10 cellular contexts compared by ENCODE assay signal in the genomic region with DNA sequence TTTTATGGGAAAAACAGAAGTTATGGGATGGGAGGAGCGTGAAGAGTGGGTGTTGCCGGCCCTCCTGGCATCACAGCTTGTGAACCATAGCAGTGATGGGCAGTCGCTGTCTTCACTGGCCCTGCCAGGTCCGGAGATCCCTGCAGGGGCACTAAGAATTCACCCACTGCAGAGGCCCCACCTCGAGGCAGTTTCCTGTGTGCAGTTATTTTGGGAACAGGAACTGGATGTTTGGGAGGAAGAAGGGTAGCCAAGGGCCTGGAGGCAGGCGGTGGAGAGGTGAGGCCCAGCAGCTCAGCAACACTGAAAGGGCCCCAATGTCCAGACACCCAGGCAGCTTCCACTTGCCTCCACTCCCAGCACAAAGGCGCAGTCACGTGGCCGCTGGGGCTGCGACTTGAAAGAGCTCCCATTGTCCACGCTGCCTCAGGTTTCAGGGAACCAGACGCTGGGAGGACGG.
DNase-seq lines count a peak whose midpoint lies in the region; ATAC-seq and TF ChIP-seq lines count a peak whose summit lies in the region.
"Had no signal": no experiment of that assay in that cellular context is flagged by ENCODE, and none has a peak within 500 bp of the region (broad histone marks: within the 10 kb centered on the region; RNA-seq: fewer than 3 reads in every experiment).

No MANE protein-coding gene starts in this region.

- WGBS in heart left ventricle, 4 donors, result 32 to 44% (median 36%) methylated on average over 13 of the region's 13 CpGs

- TF ChIP-seq POLR2A in heart left ventricle (IDR thresholded peaks at IDR 0.05), result no peak

- peak overlapping the region in 6 of 12 donors; percentile 20 to 41 (median 32) for H3K4me3 ChIP-seq in heart left ventricle

- peak in 4 of 12 donors; percentile 13 to 20 (median 16) for TF ChIP-seq CTCF in heart left ventricle (IDR thresholded peaks at IDR 0.05)

- H3K9me3 ChIP-seq in heart left ventricle, result no peaks in the 10 kb centered on the region
- H3K9me3 ChIP-seq: SK-N-SH had no signal

- intact Hi-C loops in heart left ventricle (cut with DNase I), result loop anchor here in 6 of 10 donors (2.0 to 10.0 kb wide), 7 partner anchors 97 to 422 kb away; partner anchors contain the start of gene CTNNB1 (in 1 of the 6)

- peak overlapping the region; percentile 70 to 93 (median 80) for H3K27ac ChIP-seq in heart left ventricle

- DNase-seq in DMS53 treated with DMSO at 0.1 percent for 48 hours (lab: John Stamatoyannopoulos, UW; ENCODE audit: unreplicated experiment) (peak; percentile 22), amygdala (lab: John Stamatoyannopoulos, UW) (peak in 55 of 56 donors; percentile 10 to 88 (median 68)), heart left ventricle (peak; percentile 81 to 90 (median 86)), pons (ENCODE audit: low spot score) (peak; percentile 90), D341Med (ENCODE audit: low spot score) (no peak), GM19238 (ENCODE audit: insufficient read length, low spot score) (no peak), UCSD-AML1 (lab: John Stamatoyannopoulos, UW; ENCODE audit: unreplicated experiment) (no peak)
- DNase-seq: DND-41, SK-N-SH had no signal

- peaks cover 0 to 32% (median 26%) of the 10 kb centered on the region in 12 donors for H3K4me1 ChIP-seq in heart left ventricle

- H3K27me3 ChIP-seq in heart left ventricle, result no peaks in the 10 kb centered on the region

- peak; percentile 82 to 90 (median 84) for ATAC-seq in heart left ventricle
- ATAC-seq in HG02981 (IDR thresholded peaks at IDR 0.05; ENCODE audit: unreplicated experiment), result no peak

- H3K36me3 ChIP-seq in heart left ventricle, result no peaks in the 10 kb centered on the region

Comparison
In these comparisons a context has a peak if more than half of its experiments do, and no peak if none do; other contexts are left out.
1. DNase-seq: peak in DMS53 treated with DMSO at 0.1 percent for 48 hours (single experiment), amygdala (55 of 56), heart left ventricle (5 of 5) and pons (single experiment); none in D341Med (single experiment), GM19238 (single experiment) and UCSD-AML1 (single experiment).